17 cellular contexts compared by ENCODE assay signal in genomic region chr2:85828725-85829124, GRCh38.
DNase-seq lines count a peak whose midpoint lies in the region; ATAC-seq, FAIRE-seq and TF ChIP-seq lines count a peak whose summit lies in the region.
"Had no signal": no experiment of that assay in that cellular context is flagged by ENCODE, and none has a peak within 500 bp of the region (broad histone marks: within the 10 kb centered on the region; RNA-seq: fewer than 3 reads in every experiment).

No MANE protein-coding gene starts in this region.

- H4K20me1 ChIP-seq in K562 (replicated peaks; ENCODE audit: control insufficient read depth, insufficient read depth, low read length): no peaks in the 10 kb centered on the region

- H3K4me2 ChIP-seq in K562 (ENCODE audit: insufficient read depth, low read length): no peak overlapping the region

- POLR2A ChIA-PET in K562 (lab: Yijun Ruan, JAX): no interaction called here

- H3K36me3 Mint-ChIP-seq in osteocyte (ENCODE audit: unreplicated experiment): no peaks in the 10 kb centered on the region
- no peaks in the 10 kb centered on the region for H3K36me3 Mint-ChIP-seq in nephron progenitor cell (ENCODE audit: low read depth)

- H2AFZ ChIP-seq in K562 (ENCODE audit: low read depth, low read length): peak overlapping the region; percentile 96; the same call in 1 of the 2 replicates

- H3K9me3 Mint-ChIP-seq in osteocyte (ENCODE audit: unreplicated experiment) (no peaks in the 10 kb centered on the region), nephron progenitor cell (peaks cover 3% of the 10 kb centered on the region)

- 43% methylated on average over 7 of the region's 7 CpGs for WGBS in K562 (ENCODE audit: insufficient coverage, low coverage, missing lambda C conversion rate)

- peak; percentile 32 for DNase-seq in AG10803 (ENCODE audit: low read depth)
- peak; percentile 13 for DNase-seq in NCI-H460 (ENCODE audit: extremely low read depth, low read depth)
- no peak for DNase-seq in K562 (ENCODE audit: extremely low read depth in 1 of 4, low spot score in 3 of 4)
- DNase-seq in osteocyte (ENCODE audit: extremely low spot score, unreplicated experiment): peak; percentile 70
- DNase-seq in NCI-H774 (lab: John Stamatoyannopoulos, UW): no peak
- no peak for DNase-seq in nephron progenitor cell
- DNase-seq: C1 segment of cervical spinal cord, KG1, MV-4-11, NCI-H1694 treated with DMSO at 0.1 percent for 48 hours, NCI-H2107, NCI-H510A treated with DMSO at 0.1 percent for 48 hours had no signal

- peaks cover 9% of the 10 kb centered on the region for H3K4me1 Mint-ChIP-seq in osteocyte (ENCODE audit: unreplicated experiment)
- H3K4me1 Mint-ChIP-seq in nephron progenitor cell: peaks cover 13% of the 10 kb centered on the region

- H3K9me3 ChIP-seq in K562 (replicated peaks; ENCODE audit: control insufficient read depth, insufficient read depth, low read depth, low read length): no peaks in the 10 kb centered on the region
- H3K9me3 ChIP-seq: SJSA1 had no signal

- H3K27me3 Mint-ChIP-seq in osteocyte (ENCODE audit: unreplicated experiment): peaks cover 5% of the 10 kb centered on the region
- H3K27me3 Mint-ChIP-seq in nephron progenitor cell (ENCODE audit: low read depth, poor library complexity): peaks cover 19% of the 10 kb centered on the region

- no peak for TF ChIP-seq CTCF in AG10803 (conservative IDR thresholded peaks at IDR 0.05; ENCODE audit: low read length)
- TF ChIP-seq CTCF in K562 (IDR thresholded peaks at IDR 0.05 in 2 of 3, conservative IDR thresholded peaks at IDR 0.05 in 1 of 3; ENCODE audit: insufficient read depth in 2 of 3, low read depth in 1 of 3, low read length in 3 of 3): no peak
- TF ChIP-seq CTCF in osteocyte (IDR thresholded peaks at IDR 0.05): no peak
- no peak for TF ChIP-seq CTCF in nephron progenitor cell (IDR thresholded peaks at IDR 0.05)

- H3K36me3 ChIP-seq in K562 (ENCODE audit: control insufficient read depth, insufficient read depth, low read length): no peaks in the 10 kb centered on the region
- H3K36me3 ChIP-seq: SJSA1 had no signal

- H3K27ac ChIP-seq in K562 (ENCODE audit: extremely low read depth, low read depth, low read length): no peak overlapping the region
- H3K27ac ChIP-seq: SJSA1 had no signal

- H3K27me3 ChIP-seq in K562 (ENCODE audit: control insufficient read depth in 2 of 2, insufficient read depth in 2 of 2, low read length in 2 of 2): 0 out of 5 replicates have a peak, but pooled peaks cover 0 to 5% of the 10 kb centered on the region in 2 experiments
- H3K27me3 ChIP-seq: SJSA1 had no signal

- H3K4me1 ChIP-seq in K562 (replicated peaks in 1 of 2; ENCODE audit: control insufficient read depth in 2 of 2, insufficient read depth in 2 of 2, low read length in 2 of 2): peaks cover 7 to 8% of the 10 kb centered on the region in 2 experiments; a peak in 4 of 5 replicates

- no TSS peak for BruUV-seq in K562 (replicated peaks; lab: Mats Ljungman, UMichigan)

- CTCF ChIA-PET in K562 (lab: Yijun Ruan, JAX; ENCODE audit: low intra/inter-chr PET ratio): interaction anchor here (1.6 to 7.8 kb wide), 2 partner anchors 60 to 251 kb away, joined by 5 to 129 read pairs; partner anchors contain the start of gene ST3GAL5

- no peak overlapping the region for H3K4me3 Mint-ChIP-seq in osteocyte (ENCODE audit: unreplicated experiment)
- no peak overlapping the region for H3K4me3 Mint-ChIP-seq in nephron progenitor cell

- no peaks in the 10 kb centered on the region for H3K79me2 ChIP-seq in K562 (ENCODE audit: control insufficient read depth, insufficient read depth, low read length)

- peak; percentile 54 for ATAC-seq in K562
- no peak for ATAC-seq in GM21528 (IDR thresholded peaks at IDR 0.05; ENCODE audit: low FRiP score, unreplicated experiment)

- H3K4me3 ChIP-seq in AG10803 (ENCODE audit: low read length): no peak overlapping the region
- no peak overlapping the region for H3K4me3 ChIP-seq in K562
- H3K4me3 ChIP-seq: SJSA1 had no signal

- no peak for TF ChIP-seq RAD21 in K562 (CRISPR knock-in tag; conservative IDR thresholded peaks at IDR 0.05 in 1 of 2, IDR thresholded peaks at IDR 0.05 in 1 of 2)

- H3K27ac Mint-ChIP-seq in osteocyte (ENCODE audit: unreplicated experiment): no peak overlapping the region
- H3K27ac Mint-ChIP-seq in nephron progenitor cell: no peak overlapping the region

- TF ChIP-seq EP300 in K562 (IDR thresholded peaks at IDR 0.05; ENCODE audit: low read length): peak; percentile 38; the same call in 1 of the 2 replicates

- H3K9ac ChIP-seq in K562 (ENCODE audit: insufficient read depth in 1 of 2, low read depth in 2 of 2, low read length in 2 of 2): no peak overlapping the region

- TF ChIP-seq POLR2A in K562 (conservative IDR thresholded peaks at IDR 0.05): no peak

- intact Hi-C loops in K562 (cut with micrococcal nuclease): loop anchor here (5.0 to 10.0 kb wide), 4 partner anchors 59 to 539 kb away; partner anchors contain the start of gene ST3GAL5

- H3K9me1 ChIP-seq in K562 (ENCODE audit: control insufficient read depth, insufficient read depth, low read length): no peaks in the 10 kb centered on the region

- in situ Hi-C loops in K562 (cut with MboI): loop anchor here (5.0 to 10.0 kb wide), 2 partner anchors 249 to 546 kb away; no protein-coding TSS in a partner anchor

- no peak for FAIRE-seq in K562 (lab: Jason Lieb, UNC)
- FAIRE-seq: D721Med, GM12892, GM18507 had no signal

TF ChIP-seq in K562, 482 proteins besides CTCF, POLR2A, EP300 and RAD21 (continues in another document):
- no peak for TF ChIP-seq AFF1 (IDR thresholded peaks at IDR 0.05; ENCODE audit: low read depth in 1 of 2, partially characterized antibody in 2 of 2)
- TF ChIP-seq ZNF175 (CRISPR knock-in tag; IDR thresholded peaks at IDR 0.05; ENCODE audit: low read depth): peak; percentile 95
- TF ChIP-seq, protein P1, sequence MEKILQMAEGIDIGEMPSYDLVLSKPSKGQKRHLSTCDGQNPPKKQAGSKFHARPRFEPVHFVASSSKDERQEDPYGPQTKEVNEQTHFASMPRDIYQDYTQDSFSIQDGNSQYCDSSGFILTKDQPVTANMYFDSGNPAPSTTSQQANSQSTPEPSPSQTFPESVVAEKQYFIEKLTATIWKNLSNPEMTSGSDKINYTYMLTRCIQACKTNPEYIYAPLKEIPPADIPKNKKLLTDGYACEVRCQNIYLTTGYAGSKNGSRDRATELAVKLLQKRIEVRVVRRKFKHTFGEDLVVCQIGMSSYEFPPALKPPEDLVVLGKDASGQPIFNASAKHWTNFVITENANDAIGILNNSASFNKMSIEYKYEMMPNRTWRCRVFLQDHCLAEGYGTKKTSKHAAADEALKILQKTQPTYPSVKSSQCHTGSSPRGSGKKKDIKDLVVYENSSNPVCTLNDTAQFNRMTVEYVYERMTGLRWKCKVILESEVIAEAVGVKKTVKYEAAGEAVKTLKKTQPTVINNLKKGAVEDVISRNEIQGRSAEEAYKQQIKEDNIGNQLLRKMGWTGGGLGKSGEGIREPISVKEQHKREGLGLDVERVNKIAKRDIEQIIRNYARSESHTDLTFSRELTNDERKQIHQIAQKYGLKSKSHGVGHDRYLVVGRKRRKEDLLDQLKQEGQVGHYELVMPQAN (IDR thresholded peaks at IDR 0.05; ENCODE audit: borderline replicate concordance): no peak
- peak; percentile 70 for TF ChIP-seq ZNF239 (CRISPR knock-in tag; IDR thresholded peaks at IDR 0.05)
- no peak for TF ChIP-seq TAL1 (IDR thresholded peaks at IDR 0.05)
- no peak for TF ChIP-seq ZNF24 (IDR thresholded peaks at IDR 0.05)
- 0 out of 2 replicates have a peak, but pooled peaks have one; percentile 47 for TF ChIP-seq ZNF165 (CRISPR knock-in tag; IDR thresholded peaks at IDR 0.05; ENCODE audit: borderline replicate concordance)
- TF ChIP-seq ELF4 (CRISPR knock-in tag; IDR thresholded peaks at IDR 0.05): no peak
- TF ChIP-seq NR2C1 (IDR thresholded peaks at IDR 0.05): no peak
- peak; percentile 60; the same call in 1 of the 2 replicates for TF ChIP-seq NR2C1 (tag; IDR thresholded peaks at IDR 0.05)
- TF ChIP-seq NR4A1 (CRISPR knock-in tag; IDR thresholded peaks at IDR 0.05): no peak
- TF ChIP-seq NR4A1 (tag; IDR thresholded peaks at IDR 0.05): 0 out of 2 replicates have a peak, but pooled peaks have one; percentile 13
- peak; percentile 79; the same call in 1 of the 2 replicates for TF ChIP-seq KLF6 (CRISPR knock-in tag; IDR thresholded peaks at IDR 0.05; ENCODE audit: borderline replicate concordance)
- no peak for TF ChIP-seq ZNF77 (CRISPR knock-in tag; IDR thresholded peaks at IDR 0.05)
- TF ChIP-seq FOS (IDR thresholded peaks at IDR 0.05; ENCODE audit: extremely low read depth, insufficient read length): no peak

Comparison
In these comparisons a context has a peak if more than half of its experiments do, and no peak if none do; other contexts are left out.
1. DNase-seq: peak in AG10803 (single experiment), NCI-H460 (single experiment) and osteocyte (single experiment); none in K562 (0 of 4), NCI-H774 (single experiment) and nephron progenitor cell (single experiment).